9 cellular contexts compared by ENCODE assay signal in genomic region chr5:10310841-10311570, GRCh38. TPM values are rescaled to one million over a fixed set of nuclear protein-coding genes. Genes with fewer than 3 reads are reported as not detected.
DNase-seq lines count a peak whose midpoint lies in the region; ATAC-seq and TF ChIP-seq lines count a peak whose summit lies in the region.
"Not testable (repeated sequence)": the region's sequence is repeated elsewhere in the genome, so short reads cannot be mapped to it uniquely, and the experiment has no call there.
"Had no signal": no experiment of that assay in that cellular context is flagged by ENCODE, and none has a peak within 500 bp of the region (broad histone marks: within the 10 kb centered on the region; RNA-seq: fewer than 3 reads in every experiment).

No MANE protein-coding gene starts in this region.

- H3K9me3 Mint-ChIP-seq in GM23338; activated CD8-positive, alpha-beta memory T cell treated with anti-CD3 and anti-CD28 coated beads, Interleukin-2, amount 10 ng/mL, durations not matched to agents 7 days and 5 days (ENCODE audit: low read depth): not testable (repeated sequence)

- not testable (repeated sequence) for H3K9me3 ChIP-seq in MG63; duodenal mucosa (ENCODE audit: control insufficient read depth in 1 of 2, low read length in 2 of 2); skeletal muscle tissue (ENCODE audit: control insufficient read depth in 3 of 3, low read length in 3 of 3)

- H3K4me1 ChIP-seq in GM23338 (ENCODE audit: insufficient read depth): peaks cover 13% of the 10 kb centered on the region
- H3K4me1 ChIP-seq in duodenal mucosa (ENCODE audit: control insufficient read depth in 1 of 2, insufficient read depth in 2 of 2, low read length in 2 of 2): peaks cover 8 to 12% of the 10 kb centered on the region in 2 donors
- H3K4me1 ChIP-seq in skeletal muscle tissue (ENCODE audit: control insufficient read depth in 3 of 3, insufficient read depth in 3 of 3, low read length in 3 of 3): peaks cover 33 to 56% (median 37%) of the 10 kb centered on the region in 3 donors

- not testable (repeated sequence) for H4K20me1 ChIP-seq in GM23338 (replicated peaks; ENCODE audit: insufficient read depth)

- H3K4me1 Mint-ChIP-seq in GM23338: peaks cover 21% of the 10 kb centered on the region
- H3K4me1 Mint-ChIP-seq in activated CD8-positive, alpha-beta memory T cell treated with anti-CD3 and anti-CD28 coated beads, Interleukin-2, amount 10 ng/mL, durations not matched to agents 7 days and 5 days: peaks cover 23% of the 10 kb centered on the region

- H3K27me3 ChIP-seq in GM23338 (ENCODE audit: insufficient read depth); MG63; duodenal mucosa (ENCODE audit: control insufficient read depth in 1 of 2, insufficient read depth in 2 of 2, low read length in 2 of 2); skeletal muscle tissue (ENCODE audit: control insufficient read depth in 3 of 3, insufficient read depth in 3 of 3, low read length in 3 of 3): not testable (repeated sequence)

- TF ChIP-seq CTCF in GM23338 (conservative IDR thresholded peaks at IDR 0.05; ENCODE audit: low read depth in 2 of 2): not testable (repeated sequence)

- not testable (repeated sequence) for H3K4me3 ChIP-seq in GM23338; MG63; duodenal mucosa (ENCODE audit: low read depth in 1 of 2, low read length in 2 of 2); skeletal muscle tissue (ENCODE audit: low read length in 3 of 3)

- not testable (repeated sequence) for H3K36me3 Mint-ChIP-seq in GM23338 (ENCODE audit: low read depth); activated CD8-positive, alpha-beta memory T cell treated with anti-CD3 and anti-CD28 coated beads, Interleukin-2, amount 10 ng/mL, durations not matched to agents 7 days and 5 days

- H3K36me3 ChIP-seq in GM23338 (ENCODE audit: insufficient read depth); MG63; duodenal mucosa (ENCODE audit: control insufficient read depth in 1 of 2, insufficient read depth in 2 of 2, low read length in 2 of 2); skeletal muscle tissue (ENCODE audit: control insufficient read depth in 3 of 3, insufficient read depth in 3 of 3, low read length in 3 of 3): not testable (repeated sequence)

- H3K79me2 ChIP-seq in GM23338 (replicated peaks; ENCODE audit: insufficient read depth): not testable (repeated sequence)

- H2AFZ ChIP-seq in GM23338: peak overlapping the region; percentile 33; the same call in 1 of the 2 replicates

- not testable (repeated sequence) for H3K9ac ChIP-seq in duodenal mucosa (ENCODE audit: low read depth in 1 of 2, low read length in 2 of 2); skeletal muscle tissue (ENCODE audit: low read depth in 1 of 3, low read length in 3 of 3)

- CTCF ChIA-PET in activated CD8-positive, alpha-beta memory T cell treated with anti-CD3 and anti-CD28 coated beads, Interleukin-2, amount 10 ng/mL, durations not matched to agents 7 days and 5 days (lab: Charles Lee): interaction anchor here (1.0 to 1.6 kb wide), 2 partner anchors 14 to 27 kb away, joined by 3 to 4 read pairs; no protein-coding TSS in a partner anchor

- H3K27ac ChIP-seq in GM23338 (ENCODE audit: low read depth): not testable (repeated sequence)
- H3K27ac ChIP-seq in duodenal mucosa (ENCODE audit: low read depth, low read length) (peak overlapping the region; percentile 36), skeletal muscle tissue (ENCODE audit: low read depth, low read length) (peak overlapping the region; percentile 63)

- ATAC-seq in GM18909 (IDR thresholded peaks at IDR 0.05; ENCODE audit: poor library complexity, unreplicated experiment) (peak; percentile 61), HG03103 (IDR thresholded peaks at IDR 0.05; ENCODE audit: low read depth, unreplicated experiment) (peak; percentile 57)
- ATAC-seq in GM23338: not testable (repeated sequence)
- ATAC-seq in activated CD8-positive, alpha-beta memory T cell treated with anti-CD3 and anti-CD28 coated beads, Interleukin-2, amount 10 ng/mL, durations not matched to agents 7 days and 5 days: peak; percentile 71

- H3K9me2 ChIP-seq in GM23338 (ENCODE audit: insufficient read depth): not testable (repeated sequence)

- H3K27me3 Mint-ChIP-seq in GM23338 (ENCODE audit: insufficient read depth, low read depth, poor library complexity): peaks cover 24% of the 10 kb centered on the region
- H3K27me3 Mint-ChIP-seq in activated CD8-positive, alpha-beta memory T cell treated with anti-CD3 and anti-CD28 coated beads, Interleukin-2, amount 10 ng/mL, durations not matched to agents 7 days and 5 days: peaks cover 28% of the 10 kb centered on the region

- not testable (repeated sequence) for H3K27ac Mint-ChIP-seq in GM23338; activated CD8-positive, alpha-beta memory T cell treated with anti-CD3 and anti-CD28 coated beads, Interleukin-2, amount 10 ng/mL, durations not matched to agents 7 days and 5 days

- H3K4me2 ChIP-seq in GM23338: not testable (repeated sequence)

- DNase-seq in COLO829 (ENCODE audit: low spot score): peak; percentile 6
- DNase-seq in GM23338 (ENCODE audit: low spot score); activated CD8-positive, alpha-beta memory T cell treated with anti-CD3 and anti-CD28 coated beads, Interleukin-2, amount 10 ng/mL, durations not matched to agents 7 days and 5 days: not testable (repeated sequence)
- DNase-seq in MG63: peak; percentile 30

- not testable (repeated sequence) for H3F3A ChIP-seq in GM23338 (replicated peaks; ENCODE audit: low read depth)

- H3K4me3 Mint-ChIP-seq in GM23338; activated CD8-positive, alpha-beta memory T cell treated with anti-CD3 and anti-CD28 coated beads, Interleukin-2, amount 10 ng/mL, durations not matched to agents 7 days and 5 days: not testable (repeated sequence)

RNA-seq across cellular contexts. Expression of gene CMBL, which starts 3.3 kb away (rescaled TPM):
- total RNA-seq in GM23338 (2014; rRNA removed; shearing (Covaris generic)): 13.2 and 23.3 TPM in 2 replicates
- 23.5 and 24.1 TPM in 2 replicates for polyA plus RNA-seq in GM23338 (2016; fragmentation: Nextera tagmentation; extraction: Ambion mirVana)
- total RNA-seq in MG63 (2014; rRNA removed; shearing (Covaris generic); ENCODE audit: low replicate concordance): 23.3 and 29.1 TPM in 2 replicates
- total RNA-seq in activated CD8-positive, alpha-beta memory T cell treated with anti-CD3 and anti-CD28 coated beads, Interleukin-2, amount 10 ng/mL, durations not matched to agents 7 days and 5 days: 1 to 10 TPM; 2.7 to 3.2 TPM
- total RNA-seq in skeletal muscle tissue: 34.4 TPM
- total RNA-seq: SJCRH30 had no signal

RNA-seq across cellular contexts. Expression of gene MARCHF6, which starts 42.5 kb away (rescaled TPM):
- 72.7 and 77.5 TPM in 2 replicates for total RNA-seq in GM23338 (2014; rRNA removed; shearing (Covaris generic))
- 50.9 and 70.8 TPM in 2 replicates for polyA plus RNA-seq in GM23338 (2016; fragmentation: Nextera tagmentation; extraction: Ambion mirVana)
- total RNA-seq in MG63 (2014; rRNA removed; shearing (Covaris generic); ENCODE audit: low replicate concordance): 67.5 and 72.8 TPM in 2 replicates
- total RNA-seq in activated CD8-positive, alpha-beta memory T cell treated with anti-CD3 and anti-CD28 coated beads, Interleukin-2, amount 10 ng/mL, durations not matched to agents 7 days and 5 days: 10 to 100 TPM; 88.5 to 89.9 TPM
- 110 TPM for total RNA-seq in skeletal muscle tissue
